ENCODE assay signal across 20 cellular contexts in genomic region chr5:179780343-179780742, GRCh38. TPM values are rescaled to one million over a fixed set of nuclear protein-coding genes. Genes with fewer than 3 reads are reported as not detected.
A peak's percentile ranks its signal among the peaks of the same experiment; 100 is the strongest.
DNase-seq lines count a peak whose midpoint lies in the region; ATAC-seq and TF ChIP-seq lines count a peak whose summit lies in the region.
"Had no signal": no experiment of that assay in that cellular context is flagged by ENCODE, and none has a peak within 500 bp of the region (broad histone marks: within the 10 kb centered on the region; RNA-seq: fewer than 3 reads in every experiment).

No MANE protein-coding gene starts in this region.

- intact Hi-C loops in spleen (cut with DNase I; ENCODE audit: low total_unique reads), result no loop called here

- ATAC-seq in GM21737 (IDR thresholded peaks at IDR 0.05; ENCODE audit: unreplicated experiment) (no peak), GM19023 (IDR thresholded peaks at IDR 0.05; ENCODE audit: unreplicated experiment) (no peak)
- ATAC-seq: activated CD8-positive, alpha-beta memory T cell treated with anti-CD3 and anti-CD28 coated beads, Interleukin-2, amount 10 ng/mL, durations not matched to agents 7 days and 5 days had no signal

- H3K36me3 ChIP-seq in spleen, result peaks cover 2 to 66% (median 41%) of the 10 kb centered on the region in 6 donors
- H3K36me3 ChIP-seq: colonic mucosa had no signal

- TF ChIP-seq POLR2A in spleen (IDR thresholded peaks at IDR 0.05), result no peak

- DNase-seq in SIG-M5 treated with dmso at 0.1 percent for 504 hours (lab: John Stamatoyannopoulos, UW; ENCODE audit: unreplicated experiment) (peak; percentile 61), SIG-M5 (lab: John Stamatoyannopoulos, UW) (no peak), SHP77 (lab: John Stamatoyannopoulos, UW) (peak; percentile 59), iris pigment epithelial cell (ENCODE audit: low read depth) (peak; percentile 41), spleen (peak; percentile 76), OCI-M1 (lab: John Stamatoyannopoulos, UW) (no peak)
- DNase-seq: activated CD4-positive, alpha-beta T cell treated with anti-CD3 and anti-CD28 coated beads for 4 hours; activated CD8-positive, alpha-beta memory T cell treated with anti-CD3 and anti-CD28 coated beads, Interleukin-2, amount 10 ng/mL, durations not matched to agents 7 days and 5 days; activated naive CD8-positive, alpha-beta T cell treated with anti-CD3 and anti-CD28 coated beads for 36 hours; Calu3; colonic mucosa; endodermal cell; KG1; NCI-H1092; NCI-H2029; NCI-H226; nucleus accumbens; substantia nigra had no signal

- H3K27me3 ChIP-seq in spleen (replicated peaks in 1 of 7), result no peaks in the 10 kb centered on the region
- H3K27me3 ChIP-seq: colonic mucosa had no signal

- H3K4me1 ChIP-seq in spleen, result peaks cover 0 to 57% (median 19%) of the 10 kb centered on the region in 6 donors
- H3K4me1 ChIP-seq: colonic mucosa had no signal

- H3K27ac ChIP-seq in spleen, result peak overlapping the region in 1 of 8 donors; percentile 9
- H3K27ac ChIP-seq: colonic mucosa had no signal

- WGBS in spleen, 5 donors, result 56 to 82% (median 68%) methylated on average over 8 of the region's 8 CpGs

- no peak overlapping the region for H3K4me3 ChIP-seq in spleen
- H3K4me3 ChIP-seq: colonic mucosa had no signal

- no peaks in the 10 kb centered on the region for H3K9me3 ChIP-seq in spleen
- H3K9me3 ChIP-seq: colonic mucosa had no signal

- TF ChIP-seq CTCF in spleen (IDR thresholded peaks at IDR 0.05 in 8 of 11, conservative IDR thresholded peaks at IDR 0.05 in 3 of 11), result no peak

RNA-seq across cellular contexts. Expression of gene LTC4S, which starts 13.4 kb away (rescaled TPM):
- 10 to 100 TPM in 3 of 7 donors, 1 to 10 TPM in 4; 4.0 to 24.2 (median 9.2) TPM for total RNA-seq in spleen
- polyA plus RNA-seq in spleen, result 10 to 100 TPM in 1 of 3 donors, 1 to 10 TPM in 2; 3.1 to 14.9 (median 3.8) TPM

RNA-seq across cellular contexts. Expression of gene MGAT4B, which starts 26.3 kb away (rescaled TPM):
- total RNA-seq in spleen, result 100 to 1,000 TPM in 2 of 7 donors, 10 to 100 TPM in 5; 76.8 to 117 (median 87.7) TPM
- 10 to 100 TPM; 34.9 to 49.3 (median 35.8) TPM for polyA plus RNA-seq in spleen

RNA-seq across cellular contexts. Expression of gene SQSTM1, which starts 40.4 kb away (rescaled TPM):
- total RNA-seq in spleen, result 100 to 1,000 TPM; 241 to 328 (median 311) TPM
- 100 to 1,000 TPM; 105 to 185 (median 126) TPM for polyA plus RNA-seq in spleen

RNA-seq across cellular contexts. Expression of gene MAML1, which starts 47.7 kb away (rescaled TPM):
- total RNA-seq in spleen, result 10 to 100 TPM; 31.3 to 42.8 (median 36.7) TPM
- polyA plus RNA-seq in spleen, result 10 to 100 TPM in 1 of 3 donors, 1 to 10 TPM in 2; 4.7 to 10.7 (median 6.7) TPM

Comparison
In these comparisons a context has a peak if more than half of its experiments do, and no peak if none do; other contexts are left out.
1. DNase-seq: peak in SIG-M5 treated with dmso at 0.1 percent for 504 hours (single experiment), SHP77 (2 of 2), iris pigment epithelial cell (single experiment) and spleen (single experiment); none in SIG-M5 (single experiment) and OCI-M1 (single experiment).